In genomic region chr4:119688439-119688838, GRCh38 we compare ENCODE assay signal across 8 cellular contexts.
"Had no signal": no experiment of that assay in that cellular context is flagged by ENCODE, and none has a peak within 500 bp of the region (broad histone marks: within the 10 kb centered on the region; RNA-seq: fewer than 3 reads in every experiment).

No MANE protein-coding gene starts in this region.

- H3K4me3 Mint-ChIP-seq: HFFc6, IgD-negative memory B cell had no signal

- ATAC-seq: HCT116 had no signal

- H3K27ac ChIP-seq: GM23248 had no signal

- H2AFZ ChIP-seq: GM23248 had no signal

- DNase-seq: GM23248, GOT3, H7, HFFc6, KBM-7 had no signal

- H3K9me3 Mint-ChIP-seq: HFFc6 had no signal

- H3K4me1 ChIP-seq: HAP-1 had no signal

- H3K4me3 ChIP-seq: GM23248, HAP-1 had no signal

- H3K9ac ChIP-seq: GM23248 had no signal

- H3K36me3 ChIP-seq: HAP-1 had no signal

- H3K27ac Mint-ChIP-seq: HFFc6, IgD-negative memory B cell had no signal
